Comparison of ENCODE assay signal across 9 cellular contexts in the genomic region with DNA sequence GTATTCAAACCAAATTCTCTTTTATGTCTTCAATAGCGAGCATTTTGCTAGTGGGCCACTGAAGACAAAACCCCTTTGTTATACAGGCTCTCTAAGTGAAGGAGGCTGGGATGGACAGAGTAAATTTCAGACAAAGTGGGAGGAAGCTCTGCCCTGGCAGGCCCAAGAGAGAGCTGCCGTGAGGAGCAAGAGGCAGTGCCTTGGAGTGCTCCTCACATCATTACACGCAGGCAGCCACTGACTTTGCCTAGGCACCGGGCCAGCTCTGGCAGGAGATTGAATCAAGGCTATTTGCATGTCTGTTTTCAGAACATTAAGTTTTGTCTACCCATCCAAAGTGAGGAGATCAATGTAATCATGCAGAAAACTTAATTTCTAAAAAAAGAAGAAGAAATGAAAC.
DNase-seq lines count a peak whose midpoint lies in the region; ATAC-seq, FAIRE-seq and TF ChIP-seq lines count a peak whose summit lies in the region.
"Had no signal": no experiment of that assay in that cellular context is flagged by ENCODE, and none has a peak within 500 bp of the region (broad histone marks: within the 10 kb centered on the region; RNA-seq: fewer than 3 reads in every experiment).

No MANE protein-coding gene starts in this region.

- H2AFZ ChIP-seq in MM.1S (ENCODE audit: low read length) = no peak overlapping the region

- no peaks in the 10 kb centered on the region for H3K9me2 ChIP-seq in MM.1S (replicated peaks; ENCODE audit: insufficient read depth, low read length)

- H3K36me3 Mint-ChIP-seq in stimulated activated effector memory CD8-positive, alpha-beta T cell treated with anti-CD3 and anti-CD28 coated beads, Interleukin-12 subunit alpha, Interleukin-12 subunit beta, amount 100 ng/mL, for 72 hours = no peaks in the 10 kb centered on the region

- H3K9me3 Mint-ChIP-seq in stimulated activated effector memory CD8-positive, alpha-beta T cell treated with anti-CD3 and anti-CD28 coated beads, Interleukin-12 subunit alpha, Interleukin-12 subunit beta, amount 100 ng/mL, for 72 hours = no peaks in the 10 kb centered on the region

- no peak overlapping the region for H3K9ac ChIP-seq in MM.1S (ENCODE audit: low read length)

- H3K27me3 ChIP-seq in muscle layer of duodenum (ENCODE audit: low read depth, low read length) (no peaks in the 10 kb centered on the region), MM.1S (replicated peaks; ENCODE audit: insufficient read depth, low read length) (no peaks in the 10 kb centered on the region)

- no peaks in the 10 kb centered on the region for H4K20me1 ChIP-seq in MM.1S (ENCODE audit: insufficient read depth, low read length)

- no peaks in the 10 kb centered on the region for H3K79me2 ChIP-seq in MM.1S (ENCODE audit: low read length)

- no peak for FAIRE-seq in H54 (lab: Jason Lieb, UNC)

- no peaks in the 10 kb centered on the region for H3K4me1 Mint-ChIP-seq in stimulated activated effector memory CD8-positive, alpha-beta T cell treated with anti-CD3 and anti-CD28 coated beads, Interleukin-12 subunit alpha, Interleukin-12 subunit beta, amount 100 ng/mL, for 72 hours

- H3K9me3 ChIP-seq in muscle layer of duodenum (ENCODE audit: control insufficient read depth in 1 of 2, low read length in 2 of 2) (no peaks in the 10 kb centered on the region), MM.1S (replicated peaks; ENCODE audit: insufficient read depth, low read length) (no peaks in the 10 kb centered on the region)

- TF ChIP-seq POLR2A in GM18505 (IDR thresholded peaks at IDR 0.05; ENCODE audit: borderline replicate concordance, extremely low read depth, insufficient read depth, insufficient read length) (no peak), H54 (IDR thresholded peaks at IDR 0.05; ENCODE audit: low read depth, low read length) (no peak)

- peak overlapping the region; percentile 59 for H3K27ac ChIP-seq in muscle layer of duodenum (ENCODE audit: low read length)
- H3K27ac ChIP-seq in MM.1S (ENCODE audit: low read length) = no peak overlapping the region

- ATAC-seq in GM18505 (IDR thresholded peaks at IDR 0.05; ENCODE audit: unreplicated experiment) = peak; percentile 48
- ATAC-seq in HG02884 (IDR thresholded peaks at IDR 0.05; ENCODE audit: unreplicated experiment) = peak; percentile 36
- ATAC-seq in stimulated activated effector memory CD8-positive, alpha-beta T cell treated with anti-CD3 and anti-CD28 coated beads, Interleukin-12 subunit alpha, Interleukin-12 subunit beta, amount 100 ng/mL, for 72 hours = no peak

- H3K4me1 ChIP-seq in muscle layer of duodenum (ENCODE audit: control insufficient read depth in 1 of 2, insufficient read depth in 2 of 2, low read length in 2 of 2) = peaks cover 5 to 18% of the 10 kb centered on the region in 2 donors
- no peaks in the 10 kb centered on the region for H3K4me1 ChIP-seq in MM.1S (ENCODE audit: low read length)

- no peak overlapping the region for H3K4me2 ChIP-seq in MM.1S (ENCODE audit: low read depth, low read length)

- no peak overlapping the region for H3K4me3 Mint-ChIP-seq in stimulated activated effector memory CD8-positive, alpha-beta T cell treated with anti-CD3 and anti-CD28 coated beads, Interleukin-12 subunit alpha, Interleukin-12 subunit beta, amount 100 ng/mL, for 72 hours

- TF ChIP-seq CTCF in cardiac fibroblast (IDR thresholded peaks at IDR 0.05; ENCODE audit: low read depth, low read length) (no peak), MM.1S (IDR thresholded peaks at IDR 0.05; ENCODE audit: low read length) (no peak)

- DNase-seq in cardiac fibroblast (ENCODE audit: low read depth in 2 of 2) (peak; percentile 69 to 83), MM.1S (no peak), H54 (ENCODE audit: insufficient read length, low spot score) (no peak), A172 (ENCODE audit: low spot score) (no peak)
- DNase-seq in stimulated activated effector memory CD8-positive, alpha-beta T cell treated with anti-CD3 and anti-CD28 coated beads, Interleukin-12 subunit alpha, Interleukin-12 subunit beta, amount 100 ng/mL, for 72 hours (ENCODE audit: low spot score in 2 of 2) = no peak
- DNase-seq: NCI-H524 had no signal

- no peak overlapping the region for H3K4me3 ChIP-seq in cardiac fibroblast (replicated peaks in 1 of 2; ENCODE audit: low read depth in 2 of 2, low read length in 2 of 2)
- no peak overlapping the region for H3K4me3 ChIP-seq in muscle layer of duodenum (ENCODE audit: low read depth in 1 of 2, low read length in 2 of 2)
- H3K4me3 ChIP-seq in MM.1S (ENCODE audit: low read length) = no peak overlapping the region

- H3K36me3 ChIP-seq in muscle layer of duodenum (ENCODE audit: control insufficient read depth in 1 of 2, insufficient read depth in 2 of 2, low read length in 2 of 2) = no peaks in the 10 kb centered on the region
- H3K36me3 ChIP-seq in MM.1S (replicated peaks; ENCODE audit: insufficient read depth, low read length) = no peaks in the 10 kb centered on the region

- H3K27ac Mint-ChIP-seq in stimulated activated effector memory CD8-positive, alpha-beta T cell treated with anti-CD3 and anti-CD28 coated beads, Interleukin-12 subunit alpha, Interleukin-12 subunit beta, amount 100 ng/mL, for 72 hours = no peak overlapping the region

- H3F3A ChIP-seq in MM.1S (ENCODE audit: insufficient read depth, low read length) = no peaks in the 10 kb centered on the region

Comparison
In these comparisons a context has a peak if more than half of its experiments do, and no peak if none do; other contexts are left out.
1. DNase-seq: peak in cardiac fibroblast (2 of 2); none in stimulated activated effector memory CD8-positive, alpha-beta T cell treated with anti-CD3 and anti-CD28 coated beads, Interleukin-12 subunit alpha, Interleukin-12 subunit beta, amount 100 ng/mL, for 72 hours (0 of 2), MM.1S (single experiment), H54 (single experiment) and A172 (single experiment).